Comparison of ENCODE assay signal across 8 cellular contexts in the genomic region with DNA sequence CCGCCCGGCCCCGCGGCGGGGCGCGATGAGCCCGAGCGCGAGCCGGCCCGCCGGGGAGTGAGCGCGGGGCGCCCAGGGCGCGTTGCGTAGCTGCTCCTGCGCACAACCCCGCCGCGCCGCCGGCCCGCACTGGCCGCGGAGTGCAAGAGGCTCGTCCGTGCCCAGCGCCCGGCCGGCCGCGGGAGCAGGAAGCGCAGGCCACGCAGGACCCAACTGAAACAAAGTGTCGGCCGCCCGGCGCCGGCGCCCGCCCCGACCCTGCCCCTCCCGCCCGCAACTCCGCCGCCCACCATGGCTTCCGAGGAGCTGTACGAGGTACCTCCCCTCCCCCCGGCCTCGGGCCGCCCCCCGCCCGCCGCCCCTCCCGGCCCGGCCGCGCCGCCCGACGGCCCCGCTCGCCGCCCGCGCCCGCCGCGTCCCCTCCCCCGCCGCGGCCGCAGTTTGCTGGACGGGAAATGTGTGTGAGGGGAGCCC. TPM values are rescaled to one million over a fixed set of nuclear protein-coding genes. Genes with fewer than 3 reads are reported as not detected.
DNase-seq lines count a peak whose midpoint lies in the region; ATAC-seq and TF ChIP-seq lines count a peak whose summit lies in the region.

No MANE protein-coding gene starts in this region.

- no peak for TF ChIP-seq POLR2A in gastrocnemius medialis (IDR thresholded peaks at IDR 0.05)

- peaks cover 23% of the 10 kb centered on the region for H3K9me3 Mint-ChIP-seq in activated CD8-positive, alpha-beta T cell treated with anti-CD3 and anti-CD28 coated beads for 36 hours

- CTCF ChIA-PET in activated CD8-positive, alpha-beta T cell treated with anti-CD3 and anti-CD28 coated beads for 36 hours (lab: Charles Lee), result interaction anchor here (1.2 kb wide), 1 partner anchor 14 kb away, joined by 3 read pairs; no protein-coding TSS in a partner anchor

- peak overlapping the region in 9 of 10 donors; percentile 45 to 89 (median 79) for H3K27ac ChIP-seq in heart right ventricle
- H3K27ac ChIP-seq in gastrocnemius medialis, result peak overlapping the region; percentile 69 to 81 (median 76)

- intact Hi-C loops in activated CD8-positive, alpha-beta T cell treated with anti-CD3 and anti-CD28 coated beads for 36 hours (cut with micrococcal nuclease), result no loop called here
- intact Hi-C loops in heart right ventricle (cut with DNase I), result loop anchor here in 8 of 10 donors (2.0 to 10.0 kb wide), 11 partner anchors 129 to 462 kb away; partner anchors contain the start of gene RPP40 (in 3 of the 8)
- intact Hi-C loops in gastrocnemius medialis (cut with DNase I; ENCODE audit: low total_unique reads), result loop anchor here (1.0 to 10.0 kb wide), 7 partner anchors 129 to 484 kb away; partner anchors contain the start of genes FARS2, LYRM4 and RPP40

- 1% methylated on average over 15 to 77 of the region's 77 CpGs for WGBS in heart right ventricle, 2 donors

- peaks cover 63% of the 10 kb centered on the region for H3K4me1 Mint-ChIP-seq in activated CD8-positive, alpha-beta T cell treated with anti-CD3 and anti-CD28 coated beads for 36 hours (ENCODE audit: low read depth)

- peaks cover 0 to 49% (median 25%) of the 10 kb centered on the region in 9 donors for H3K4me1 ChIP-seq in heart right ventricle
- peaks cover 21 to 24% of the 10 kb centered on the region in 2 donors for H3K4me1 ChIP-seq in gastrocnemius medialis

- H3K36me3 ChIP-seq in heart right ventricle (no peaks in the 10 kb centered on the region), gastrocnemius medialis (no peaks in the 10 kb centered on the region)

- in situ Hi-C loops in gastrocnemius medialis (cut with MboI; ENCODE audit: low sequenced_read_pairs in 4 of 4), result no loop called here

- DNase-seq in COLO829 (ENCODE audit: low spot score) (peak; percentile 25), heart right ventricle (peak in 1 of 2 donors; percentile 27), gastrocnemius medialis (no peak), NCI-H1048 (lab: John Stamatoyannopoulos, UW) (no peak), foreskin melanocyte (no peak)
- peak; percentile 59 for DNase-seq in activated CD8-positive, alpha-beta T cell treated with anti-CD3 and anti-CD28 coated beads for 36 hours

- peak; percentile 28 for ATAC-seq in GM19324 (IDR thresholded peaks at IDR 0.05; ENCODE audit: low FRiP score, unreplicated experiment)
- ATAC-seq in HG03571 (IDR thresholded peaks at IDR 0.05; ENCODE audit: unreplicated experiment), result peak; percentile 13
- no peak for ATAC-seq in activated CD8-positive, alpha-beta T cell treated with anti-CD3 and anti-CD28 coated beads for 36 hours
- ATAC-seq in heart right ventricle, result peak in 3 of 8 donors; percentile 3 to 29 (median 13)
- peak; percentile 32 to 57 for ATAC-seq in gastrocnemius medialis

- H3K4me3 ChIP-seq in heart right ventricle (peak overlapping the region; percentile 63 to 82 (median 71)), gastrocnemius medialis (peak overlapping the region; percentile 56 to 82 (median 63))

- H3K4me3 Mint-ChIP-seq in activated CD8-positive, alpha-beta T cell treated with anti-CD3 and anti-CD28 coated beads for 36 hours, result peak overlapping the region; percentile 80

- TF ChIP-seq CTCF in activated CD8-positive, alpha-beta T cell treated with anti-CD3 and anti-CD28 coated beads for 36 hours (IDR thresholded peaks at IDR 0.05), result no peak
- TF ChIP-seq CTCF in heart right ventricle (IDR thresholded peaks at IDR 0.05) (no peak), gastrocnemius medialis (IDR thresholded peaks at IDR 0.05 in 4 of 5, conservative IDR thresholded peaks at IDR 0.05 in 1 of 5) (no peak)

- H3K27ac Mint-ChIP-seq in activated CD8-positive, alpha-beta T cell treated with anti-CD3 and anti-CD28 coated beads for 36 hours, result no peak overlapping the region

- H3K27me3 Mint-ChIP-seq in activated CD8-positive, alpha-beta T cell treated with anti-CD3 and anti-CD28 coated beads for 36 hours, result no peaks in the 10 kb centered on the region

- POLR2A ChIA-PET in activated CD8-positive, alpha-beta T cell treated with anti-CD3 and anti-CD28 coated beads for 36 hours (lab: Charles Lee), result interaction anchor here (0.9 to 2.3 kb wide), 5 partner anchors 10 to 140 kb away, joined by 3 to 13 read pairs (median 9); no protein-coding TSS in a partner anchor

- H3K9me3 ChIP-seq in heart right ventricle (peaks cover 0 to 9% (median 0%) of the 10 kb centered on the region in 11 donors), gastrocnemius medialis (peaks cover 0 to 3% (median 0%) of the 10 kb centered on the region in 3 donors)

- H3K27me3 ChIP-seq in heart right ventricle, result no peaks in the 10 kb centered on the region
- no peaks in the 10 kb centered on the region for H3K27me3 ChIP-seq in gastrocnemius medialis

- peaks cover 22% of the 10 kb centered on the region for H3K36me3 Mint-ChIP-seq in activated CD8-positive, alpha-beta T cell treated with anti-CD3 and anti-CD28 coated beads for 36 hours (ENCODE audit: low read depth)

RNA-seq across cellular contexts. Expression of gene CDYL, which starts 0.3 kb away (rescaled TPM):
- 10 to 100 TPM; 31.1 to 31.2 TPM for total RNA-seq in activated CD8-positive, alpha-beta T cell treated with anti-CD3 and anti-CD28 coated beads for 36 hours
- total RNA-seq in heart right ventricle (10 to 100 TPM; 29.0 to 39.9 (median 33.4) TPM), gastrocnemius medialis (10 to 100 TPM; 24.1 to 24.8 (median 24.5) TPM)
- polyA plus RNA-seq in heart right ventricle, result 10 to 100 TPM in 1 of 2 donors, 1 to 10 TPM in 1; 4.1 to 10.2 TPM

Comparison
In these comparisons a context has a peak if more than half of its experiments do, and no peak if none do; other contexts are left out.
1. DNase-seq: peak in COLO829 (single experiment) and activated CD8-positive, alpha-beta T cell treated with anti-CD3 and anti-CD28 coated beads for 36 hours (single experiment); none in gastrocnemius medialis (0 of 2), NCI-H1048 (single experiment) and foreskin melanocyte (single experiment).